24 cellular contexts compared by ENCODE assay signal in genomic region chr17:37772982-37773381, GRCh38. TPM values are rescaled to one million over a fixed set of nuclear protein-coding genes. Genes with fewer than 3 reads are reported as not detected.
A peak's percentile ranks its signal among the peaks of the same experiment; 100 is the strongest.
DNase-seq lines count a peak whose midpoint lies in the region; ATAC-seq and TF ChIP-seq lines count a peak whose summit lies in the region.
"Had no signal": no experiment of that assay in that cellular context is flagged by ENCODE, and none has a peak within 500 bp of the region (broad histone marks: within the 10 kb centered on the region; RNA-seq: fewer than 3 reads in every experiment).

No MANE protein-coding gene starts in this region.

- peak; percentile 22 for DNase-seq in activated CD4-positive, alpha-beta T cell treated with anti-CD3 and anti-CD28 coated beads for 48 hours
- no peak for DNase-seq in activated CD4-positive, alpha-beta T cell treated with anti-CD3 and anti-CD28 coated beads, Interleukin-2, amount 50 U/mL, for 48 hours
- no peak for DNase-seq in natural killer cell treated with Interleukin-12 subunit alpha and Interleukin-12 subunit beta and Interleukin-15 and Interleukin-18, amount 100 ng/mL, for 72 hours (ENCODE audit: low spot score)
- DNase-seq in natural killer cell (no peak), HT-29 (ENCODE audit: low spot score) (no peak), osteocyte (ENCODE audit: extremely low spot score, unreplicated experiment) (no peak)
- no peak for DNase-seq in stimulated activated effector memory CD8-positive, alpha-beta T cell treated with anti-CD3 and anti-CD28 coated beads, Interleukin-12 subunit alpha, Interleukin-12 subunit beta, amount 100 ng/mL, for 72 hours (ENCODE audit: low spot score in 2 of 2)
- DNase-seq: GM23248, H9, HFFc6, MG63, NCI-H1417, NCI-H1694 treated with DMSO at 0.1 percent for 48 hours, NCI-H2081 treated with DMSO at 0.1 percent for 48 hours, NCI-H2171 treated with DMSO at 0.1 percent for 48 hours, NCI-H524 treated with DMSO at 0.1 percent for 48 hours, NCI-H82, PC-3, Right ventricle myocardium superior had no signal

- H3K36me3 Mint-ChIP-seq in natural killer cell treated with Interleukin-12 subunit alpha and Interleukin-12 subunit beta and Interleukin-15 and Interleukin-18, amount 100 ng/mL, for 72 hours, result no peaks in the 10 kb centered on the region
- no peaks in the 10 kb centered on the region for H3K36me3 Mint-ChIP-seq in natural killer cell
- no peaks in the 10 kb centered on the region for H3K36me3 Mint-ChIP-seq in stimulated activated effector memory CD8-positive, alpha-beta T cell treated with anti-CD3 and anti-CD28 coated beads, Interleukin-12 subunit alpha, Interleukin-12 subunit beta, amount 100 ng/mL, for 72 hours
- no peaks in the 10 kb centered on the region for H3K36me3 Mint-ChIP-seq in osteocyte (ENCODE audit: unreplicated experiment)
- H3K36me3 Mint-ChIP-seq: CD14-positive monocyte had no signal

- peak; percentile 48 to 63 for ATAC-seq in natural killer cell treated with Interleukin-12 subunit alpha and Interleukin-12 subunit beta and Interleukin-15 and Interleukin-18, amount 100 ng/mL, for 72 hours
- no peak for ATAC-seq in natural killer cell
- ATAC-seq in stimulated activated effector memory CD8-positive, alpha-beta T cell treated with anti-CD3 and anti-CD28 coated beads, Interleukin-12 subunit alpha, Interleukin-12 subunit beta, amount 100 ng/mL, for 72 hours, result peak; percentile 74
- ATAC-seq: HepG2, K562, PC-3 had no signal

- no peak overlapping the region for H3K27ac Mint-ChIP-seq in natural killer cell treated with Interleukin-12 subunit alpha and Interleukin-12 subunit beta and Interleukin-15 and Interleukin-18, amount 100 ng/mL, for 72 hours
- no peak overlapping the region for H3K27ac Mint-ChIP-seq in natural killer cell
- peak overlapping the region; percentile 11 for H3K27ac Mint-ChIP-seq in stimulated activated effector memory CD8-positive, alpha-beta T cell treated with anti-CD3 and anti-CD28 coated beads, Interleukin-12 subunit alpha, Interleukin-12 subunit beta, amount 100 ng/mL, for 72 hours
- no peak overlapping the region for H3K27ac Mint-ChIP-seq in osteocyte (ENCODE audit: unreplicated experiment)
- H3K27ac Mint-ChIP-seq: CD14-positive monocyte, H9, HFFc6 had no signal

- no peak overlapping the region for H3K4me3 Mint-ChIP-seq in natural killer cell treated with Interleukin-12 subunit alpha and Interleukin-12 subunit beta and Interleukin-15 and Interleukin-18, amount 100 ng/mL, for 72 hours
- H3K4me3 Mint-ChIP-seq in natural killer cell (no peak overlapping the region), osteocyte (ENCODE audit: unreplicated experiment) (no peak overlapping the region)
- H3K4me3 Mint-ChIP-seq in stimulated activated effector memory CD8-positive, alpha-beta T cell treated with anti-CD3 and anti-CD28 coated beads, Interleukin-12 subunit alpha, Interleukin-12 subunit beta, amount 100 ng/mL, for 72 hours, result no peak overlapping the region
- H3K4me3 Mint-ChIP-seq: CD14-positive monocyte, H9, HFFc6 had no signal

- peaks cover 8 to 14% of the 10 kb centered on the region in 2 donors for H3K27me3 Mint-ChIP-seq in natural killer cell treated with Interleukin-12 subunit alpha and Interleukin-12 subunit beta and Interleukin-15 and Interleukin-18, amount 100 ng/mL, for 72 hours
- H3K27me3 Mint-ChIP-seq in natural killer cell (ENCODE audit: low read depth in 2 of 2) (peaks cover under 1 to 10% of the 10 kb centered on the region in 2 donors), osteocyte (ENCODE audit: unreplicated experiment) (no peaks in the 10 kb centered on the region)

- no peaks in the 10 kb centered on the region for H3K9me3 Mint-ChIP-seq in natural killer cell treated with Interleukin-12 subunit alpha and Interleukin-12 subunit beta and Interleukin-15 and Interleukin-18, amount 100 ng/mL, for 72 hours
- H3K9me3 Mint-ChIP-seq in natural killer cell (no peaks in the 10 kb centered on the region), osteocyte (ENCODE audit: unreplicated experiment) (no peaks in the 10 kb centered on the region)
- no peaks in the 10 kb centered on the region for H3K9me3 Mint-ChIP-seq in stimulated activated effector memory CD8-positive, alpha-beta T cell treated with anti-CD3 and anti-CD28 coated beads, Interleukin-12 subunit alpha, Interleukin-12 subunit beta, amount 100 ng/mL, for 72 hours
- H3K9me3 Mint-ChIP-seq: CD14-positive monocyte had no signal

- peaks cover 14 to 20% of the 10 kb centered on the region in 2 donors for H3K4me1 Mint-ChIP-seq in natural killer cell treated with Interleukin-12 subunit alpha and Interleukin-12 subunit beta and Interleukin-15 and Interleukin-18, amount 100 ng/mL, for 72 hours (ENCODE audit: low read depth in 2 of 2)
- H3K4me1 Mint-ChIP-seq in natural killer cell (peaks cover 6 to 15% of the 10 kb centered on the region in 2 donors), osteocyte (ENCODE audit: unreplicated experiment) (peaks cover 11% of the 10 kb centered on the region)
- H3K4me1 Mint-ChIP-seq in stimulated activated effector memory CD8-positive, alpha-beta T cell treated with anti-CD3 and anti-CD28 coated beads, Interleukin-12 subunit alpha, Interleukin-12 subunit beta, amount 100 ng/mL, for 72 hours, result peaks cover 31% of the 10 kb centered on the region
- H3K4me1 Mint-ChIP-seq: H9 had no signal

- intact Hi-C loops in natural killer cell (cut with micrococcal nuclease), result no loop called here

- TF ChIP-seq CTCF in natural killer cell (IDR thresholded peaks at IDR 0.05) (no peak), osteocyte (IDR thresholded peaks at IDR 0.05) (no peak)

RNA-seq across cellular contexts. Expression of gene HNF1B, which starts 28.1 kb away (rescaled TPM):
- total RNA-seq in natural killer cell treated with Interleukin-12 subunit alpha and Interleukin-12 subunit beta and Interleukin-15 and Interleukin-18, amount 100 ng/mL, for 72 hours, result under 1 TPM in 1 of 2 donors, not detected in 1; 0.19 TPM
- not detected for total RNA-seq in natural killer cell
- total RNA-seq in HT-29 (2014; rRNA removed; shearing (Covaris generic)), result 66.0 and 91.4 TPM in 2 replicates
- 7.3 and 8.1 TPM in 2 replicates for total RNA-seq in osteocyte
- total RNA-seq: Daoy, GM23248, H9, HFFc6, K562, LHCN-M2, Right ventricle myocardium superior had no signal

Comparison
In these comparisons a context has a peak if more than half of its experiments do, and no peak if none do; other contexts are left out.
1. ATAC-seq: peak in natural killer cell treated with Interleukin-12 subunit alpha and Interleukin-12 subunit beta and Interleukin-15 and Interleukin-18, amount 100 ng/mL, for 72 hours (2 of 2) and stimulated activated effector memory CD8-positive, alpha-beta T cell treated with anti-CD3 and anti-CD28 coated beads, Interleukin-12 subunit alpha, Interleukin-12 subunit beta, amount 100 ng/mL, for 72 hours (single experiment); none in natural killer cell (0 of 3).